In the genomic region with DNA sequence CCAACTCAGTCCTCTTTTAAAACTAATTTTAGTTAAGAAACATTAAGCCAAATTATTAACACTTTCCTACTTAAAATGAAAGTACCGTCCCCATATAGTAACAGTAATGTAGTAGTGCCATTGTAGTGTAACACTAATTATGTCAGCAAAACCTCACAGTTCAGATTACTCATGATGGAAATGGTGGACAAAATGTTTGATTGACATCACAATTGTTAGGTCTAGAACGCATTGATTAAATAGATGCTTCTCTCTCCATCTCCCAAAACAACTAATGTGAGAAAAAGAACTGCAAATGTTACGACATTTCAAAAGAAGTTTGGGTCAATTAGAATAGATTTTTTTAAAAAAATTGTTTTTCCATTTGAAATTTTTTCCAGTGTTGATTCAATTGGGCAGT, we compare ENCODE assay signal across 10 cellular contexts. TPM values are rescaled to one million over a fixed set of nuclear protein-coding genes. Genes with fewer than 3 reads are reported as not detected.
A peak's percentile ranks its signal among the peaks of the same experiment; 100 is the strongest.
DNase-seq lines count a peak whose midpoint lies in the region; ATAC-seq and TF ChIP-seq lines count a peak whose summit lies in the region.
"Had no signal": no experiment of that assay in that cellular context is flagged by ENCODE, and none has a peak within 500 bp of the region (broad histone marks: within the 10 kb centered on the region; RNA-seq: fewer than 3 reads in every experiment).

No MANE protein-coding gene starts in this region.

- ATAC-seq in GM21526 (IDR thresholded peaks at IDR 0.05; ENCODE audit: low FRiP score, unreplicated experiment) (no peak), HG03571 (IDR thresholded peaks at IDR 0.05; ENCODE audit: unreplicated experiment) (no peak)

- POLR2A ChIA-PET in RWPE1 (lab: Yijun Ruan, JAX; ENCODE audit: low non-redundant PET), result no interaction called here

- H3K27me3 Mint-ChIP-seq in Calu3 (ENCODE audit: unreplicated experiment) (no peaks in the 10 kb centered on the region), nephron progenitor cell (ENCODE audit: low read depth, poor library complexity) (no peaks in the 10 kb centered on the region)

- TF ChIP-seq CTCF in Calu3 (IDR thresholded peaks at IDR 0.05; ENCODE audit: unreplicated experiment), result no peak
- no peak for TF ChIP-seq CTCF in Loucy (conservative IDR thresholded peaks at IDR 0.05; ENCODE audit: low read length)
- no peak for TF ChIP-seq CTCF in mammary epithelial cell (conservative IDR thresholded peaks at IDR 0.05 in 1 of 2, IDR thresholded peaks at IDR 0.05 in 1 of 2; ENCODE audit: extremely low read depth in 1 of 2, insufficient read depth in 1 of 2, low read depth in 1 of 2, low read length in 2 of 2)
- no peak for TF ChIP-seq CTCF in nephron progenitor cell (IDR thresholded peaks at IDR 0.05)
- TF ChIP-seq CTCF in RWPE1 (conservative IDR thresholded peaks at IDR 0.05; ENCODE audit: low read depth), result no peak

- H3K9ac ChIP-seq in Loucy (ENCODE audit: low read depth, low read length, poor library complexity, severe bottlenecking) (peak overlapping the region; percentile 77), mammary epithelial cell (ENCODE audit: insufficient read depth, low read length) (peak overlapping the region; percentile 37)

- peaks cover 24% of the 10 kb centered on the region for H3K4me1 ChIP-seq in Loucy (ENCODE audit: insufficient read depth, low read length, poor library complexity, severe bottlenecking)
- peaks cover 4% of the 10 kb centered on the region for H3K4me1 ChIP-seq in mammary epithelial cell (ENCODE audit: insufficient read depth, low read length)

- dilution Hi-C loops in mammary epithelial cell (cut with HindIII; ENCODE audit: low sequenced_read_pairs), result no loop called here

- H3K27ac Mint-ChIP-seq in Calu3 (ENCODE audit: unreplicated experiment), result peak overlapping the region; percentile 93
- H3K27ac Mint-ChIP-seq in nephron progenitor cell, result no peak overlapping the region

- no peaks in the 10 kb centered on the region for H3F3A ChIP-seq in Loucy (ENCODE audit: low read depth)

- H3K4me3 Mint-ChIP-seq in Calu3 (ENCODE audit: low read depth, unreplicated experiment) (peak overlapping the region; percentile 94), nephron progenitor cell (peak overlapping the region; percentile 97)

- H3K36me3 ChIP-seq in Loucy (ENCODE audit: insufficient read depth, low read length) (no peaks in the 10 kb centered on the region), mammary epithelial cell (ENCODE audit: insufficient read depth, low read length) (no peaks in the 10 kb centered on the region)

- no peaks in the 10 kb centered on the region for H3K27me3 ChIP-seq in Loucy (ENCODE audit: insufficient read depth, low read length, poor library complexity, severe bottlenecking)
- no peaks in the 10 kb centered on the region for H3K27me3 ChIP-seq in mammary epithelial cell (ENCODE audit: insufficient read depth, low read length)

- peaks cover 45% of the 10 kb centered on the region for H3K79me2 ChIP-seq in Loucy (ENCODE audit: insufficient read depth, low read length)
- peaks cover 48% of the 10 kb centered on the region for H3K79me2 ChIP-seq in mammary epithelial cell (ENCODE audit: insufficient read depth, low read length)

- WGBS in mammary epithelial cell (ENCODE audit: low coverage, missing lambda C conversion rate), result 64% methylated on average over 3 of the region's 3 CpGs

- H3K36me3 Mint-ChIP-seq in Calu3 (ENCODE audit: insufficient read depth, unreplicated experiment) (peaks cover 27% of the 10 kb centered on the region), nephron progenitor cell (ENCODE audit: low read depth) (peaks cover 18% of the 10 kb centered on the region)

- DNase-seq in Calu3, result no peak
- DNase-seq in mammary epithelial cell, result no peak
- DNase-seq in nephron progenitor cell, result no peak
- no peak for DNase-seq in RWPE1 (ENCODE audit: low spot score)
- DNase-seq in NCI-H1436 treated with DMSO at 0.1 percent for 48 hours (lab: John Stamatoyannopoulos, UW), result no peak
- DNase-seq: hippocampal formation, NCI-H524 treated with DMSO at 0.1 percent for 48 hours had no signal

- H4K20me1 ChIP-seq in Loucy (ENCODE audit: insufficient read depth, low read length, poor library complexity, severe bottlenecking) (peaks cover 37% of the 10 kb centered on the region), mammary epithelial cell (ENCODE audit: insufficient read depth, low read length) (no peaks in the 10 kb centered on the region)

- peak overlapping the region; percentile 81 for H3K4me3 ChIP-seq in Loucy (ENCODE audit: low read length, poor library complexity, severe bottlenecking)
- H3K4me3 ChIP-seq in mammary epithelial cell (replicated peaks in 1 of 3; ENCODE audit: insufficient read depth in 1 of 3, low read depth in 2 of 3, low read length in 3 of 3), result peak overlapping the region; percentile 70 to 88 (median 85)

- no TSS peak for BruUV-seq in Calu3 (replicated peaks; lab: Mats Ljungman, UMichigan)
- BruUV-seq in mammary epithelial cell (replicated peaks; lab: Mats Ljungman, UMichigan), result no TSS peak

- H3K9me3 ChIP-seq in Loucy (ENCODE audit: insufficient read depth, low read depth, low read length), result no peaks in the 10 kb centered on the region
- no peaks in the 10 kb centered on the region for H3K9me3 ChIP-seq in mammary epithelial cell (replicated peaks; ENCODE audit: insufficient read depth, low read length)

- intact Hi-C loops in Calu3 (cut with micrococcal nuclease; ENCODE audit: unreplicated experiment), result loop anchor here (5.0 kb wide), 1 partner anchor 57 kb away; no protein-coding TSS in a partner anchor
- intact Hi-C loops in mammary epithelial cell (cut with micrococcal nuclease), result loop anchor here (5.0 kb wide), 1 partner anchor 57 kb away; no protein-coding TSS in a partner anchor

- H3K9me3 Mint-ChIP-seq in Calu3 (ENCODE audit: low read depth, unreplicated experiment) (no peaks in the 10 kb centered on the region), nephron progenitor cell (peaks cover 4% of the 10 kb centered on the region)

- H3K9me2 ChIP-seq in Loucy (replicated peaks; ENCODE audit: low read depth, low read length), result no peaks in the 10 kb centered on the region

- H2AFZ ChIP-seq in Loucy (ENCODE audit: low read length), result no peak overlapping the region
- H2AFZ ChIP-seq in mammary epithelial cell (ENCODE audit: low read depth, low read length), result no peak overlapping the region

- H3K4me1 Mint-ChIP-seq in Calu3 (ENCODE audit: low read depth, unreplicated experiment) (no peaks in the 10 kb centered on the region), nephron progenitor cell (peaks cover 32% of the 10 kb centered on the region)

- in situ Hi-C loops in mammary epithelial cell (cut with MboI; ENCODE audit: low sequenced_read_pairs in 2 of 2), result loop anchor here in 1 of 2 donors (10.0 kb wide), 1 partner anchor 54 kb away; no protein-coding TSS in a partner anchor

- peak overlapping the region; percentile 64 for H3K4me2 ChIP-seq in Loucy (ENCODE audit: low read depth, low read length, poor library complexity, severe bottlenecking)
- peak overlapping the region; percentile 78 for H3K4me2 ChIP-seq in mammary epithelial cell (ENCODE audit: insufficient read depth, low read depth, low read length)

- H3K27ac ChIP-seq in mammary epithelial cell (ENCODE audit: insufficient read depth, low read depth, low read length) (peak overlapping the region; percentile 85), RWPE1 (no peak overlapping the region)

- CTCF ChIA-PET in Calu3 (lab: Charles Lee) (no interaction called here), mammary epithelial cell (lab: Charles Lee; ENCODE audit: low non-redundant PET) (no interaction called here), RWPE1 (lab: Yijun Ruan, JAX) (no interaction called here)

RNA-seq across cellular contexts. Expression of gene ATF2, which starts 1.2 kb away (rescaled TPM):
- 46.1 and 53.9 TPM in 2 replicates for total RNA-seq in Calu3 (2022)
- 10 to 100 TPM; 40.4 to 47.2 TPM for total RNA-seq in mammary epithelial cell
- polyA plus RNA-seq in mammary epithelial cell, result 24.0 TPM
- 21.3 TPM for polyA minus RNA-seq in mammary epithelial cell

RNA-seq across cellular contexts. Expression of gene ATP5MC3, which starts 12.3 kb away (rescaled TPM):
- total RNA-seq in Calu3 (2022), result 209 and 225 TPM in 2 replicates
- 100 to 1,000 TPM in 1 of 2 donors, 10 to 100 TPM in 1; 97.2 to 245 TPM for total RNA-seq in mammary epithelial cell
- 544 TPM for polyA plus RNA-seq in mammary epithelial cell
- polyA minus RNA-seq in mammary epithelial cell, result 209 TPM
